19 cellular contexts compared by ENCODE assay signal in genomic region chrX:25022499-25023325, GRCh38. TPM values are rescaled to one million over a fixed set of nuclear protein-coding genes. Genes with fewer than 3 reads are reported as not detected.
DNase-seq lines count a peak whose midpoint lies in the region; ATAC-seq, FAIRE-seq and TF ChIP-seq lines count a peak whose summit lies in the region.
"Had no signal": no experiment of that assay in that cellular context is flagged by ENCODE, and none has a peak within 500 bp of the region (broad histone marks: within the 10 kb centered on the region; RNA-seq: fewer than 3 reads in every experiment).

No MANE protein-coding gene starts in this region.

- H3K36me3 ChIP-seq in astrocyte (ENCODE audit: insufficient read depth, low read length): no peaks in the 10 kb centered on the region

- POLR2A ChIA-PET in A549 (lab: Yijun Ruan, JAX): no interaction called here

- H3K9me3 Mint-ChIP-seq in astrocyte (ENCODE audit: unreplicated experiment): peaks cover 4% of the 10 kb centered on the region
- H3K9me3 Mint-ChIP-seq: activated T-helper 2 cell treated with anti-CD3 and anti-CD28 coated beads, Interferon-gamma antibody, Interleukin-2, Interleukin-4, amounts not matched to agents 10 μg/mL and 5 μg/mL and 100 μg/mL, durations not matched to agents 14 hours and 24 hours and 36 hours; memory B cell; stimulated activated memory B cell treated with anti-CD40 and anti-IgM and Interleukin-4, amounts not matched to agents 10 μg/mL and 1 μg/mL and 100 μg/mL, for 72 hours had no signal

- peak overlapping the region; percentile 14 to 33; a peak in 1 of 6 replicates for H3K27ac ChIP-seq in A549
- H3K27ac ChIP-seq in astrocyte (ENCODE audit: low read depth, low read length): no peak overlapping the region
- H3K27ac ChIP-seq: skin epidermis had no signal

- no peak overlapping the region for H3K4me3 Mint-ChIP-seq in astrocyte (ENCODE audit: unreplicated experiment)
- H3K4me3 Mint-ChIP-seq: memory B cell; stimulated activated memory B cell treated with anti-CD40 and anti-IgM and Interleukin-4, amounts not matched to agents 10 μg/mL and 1 μg/mL and 100 μg/mL, for 72 hours had no signal

- peak overlapping the region; percentile 75 for H3K4me2 ChIP-seq in A549
- no peak overlapping the region for H3K4me2 ChIP-seq in astrocyte (ENCODE audit: low read length)

- TF ChIP-seq POLR2A in A549 (IDR thresholded peaks at IDR 0.05; ENCODE audit: low read length): no peak

- H3K4me1 Mint-ChIP-seq in astrocyte (ENCODE audit: low read depth, unreplicated experiment): no peaks in the 10 kb centered on the region

- H3K79me2 ChIP-seq in astrocyte (ENCODE audit: insufficient read depth, low read length): no peaks in the 10 kb centered on the region

- peaks cover 58% of the 10 kb centered on the region for H3K27me3 ChIP-seq in astrocyte (ENCODE audit: insufficient read depth, low read length)

- TF ChIP-seq RAD21 in A549 (conservative IDR thresholded peaks at IDR 0.05 in 1 of 2, IDR thresholded peaks at IDR 0.05 in 1 of 2): peak in 1 of 2 experiments; percentile 23; a peak in 1 of 5 replicates

- CTCF ChIA-PET in A549 (lab: Yijun Ruan, JAX): interaction anchor here (1.1 to 3.6 kb wide), 8 partner anchors 10 to 276 kb away, joined by 3 to 42 read pairs (median 8); no protein-coding TSS in a partner anchor

- H3K4me1 ChIP-seq in A549 (peaks cover 14% of the 10 kb centered on the region), astrocyte (ENCODE audit: insufficient read depth, low read length) (peaks cover 2% of the 10 kb centered on the region)

- no peak overlapping the region for H2AFZ ChIP-seq in astrocyte (ENCODE audit: low read depth, low read length)

- TF ChIP-seq CTCF in A549 (IDR thresholded peaks at IDR 0.05) (peak; percentile 30; the same call in 2 of the 3 replicates), GM12872 (IDR thresholded peaks at IDR 0.05; ENCODE audit: insufficient read depth, low read depth, low read length) (peak; percentile 33; the same call in 2 of the 3 replicates), astrocyte (IDR thresholded peaks at IDR 0.05; ENCODE audit: insufficient read depth, low read depth, low read length) (no peak)

- peaks cover 52% of the 10 kb centered on the region for H3K27me3 Mint-ChIP-seq in astrocyte (ENCODE audit: low read depth, unreplicated experiment)

- H4K20me1 ChIP-seq in astrocyte (ENCODE audit: insufficient read depth, low read length): no peaks in the 10 kb centered on the region

- no peak for DNase-seq in A549 (ENCODE audit: low read depth in 1 of 2, low spot score in 1 of 2)
- no peak for DNase-seq in astrocyte (ENCODE audit: low read depth)
- no peak for DNase-seq in kidney glomerular epithelial cell (lab: John Stamatoyannopoulos, UW)
- DNase-seq: activated CD4-positive, alpha-beta T cell treated with anti-CD3 and anti-CD28 coated beads, Interleukin-2, amount 50 U/mL, for 1 hour; DMS 273 treated with DMSO at 0.1 percent for 48 hours; effector CD4-positive, alpha-beta T cell; Kasumi-1; NCI-H1417 treated with DMSO at 0.1 percent for 48 hours; SHP77 had no signal

- H3K27ac Mint-ChIP-seq in astrocyte (ENCODE audit: unreplicated experiment): no peak overlapping the region
- H3K27ac Mint-ChIP-seq: activated T-helper 2 cell treated with anti-CD3 and anti-CD28 coated beads, Interferon-gamma antibody, Interleukin-2, Interleukin-4, amounts not matched to agents 10 μg/mL and 5 μg/mL and 100 μg/mL, durations not matched to agents 14 hours and 24 hours and 36 hours; memory B cell; stimulated activated memory B cell treated with anti-CD40 and anti-IgM and Interleukin-4, amounts not matched to agents 10 μg/mL and 1 μg/mL and 100 μg/mL, for 72 hours had no signal

- TF ChIP-seq EP300 in A549 (IDR thresholded peaks at IDR 0.05): no peak

- 24% methylated on average over 19 of the region's 59 CpGs for WGBS in A549 (ENCODE audit: missing lambda C conversion rate)

- H3K4me3 ChIP-seq in A549: peak overlapping the region; percentile 36
- H3K4me3 ChIP-seq in astrocyte (ENCODE audit: insufficient read depth, low read depth, low read length): no peak overlapping the region
- H3K4me3 ChIP-seq in iPS-18c (ENCODE audit: insufficient read depth, low read depth, low read length): peak overlapping the region; percentile 22
- H3K4me3 ChIP-seq: skin epidermis had no signal

- FAIRE-seq in A549 (lab: Jason Lieb, UNC) (no peak), astrocyte (lab: Jason Lieb, UNC) (peak; percentile 39)

- peaks cover 3% of the 10 kb centered on the region for H3K36me3 Mint-ChIP-seq in astrocyte (ENCODE audit: low read depth, unreplicated experiment)
- H3K36me3 Mint-ChIP-seq: memory B cell; stimulated activated memory B cell treated with anti-CD40 and anti-IgM and Interleukin-4, amounts not matched to agents 10 μg/mL and 1 μg/mL and 100 μg/mL, for 72 hours had no signal

- H3K9me3 ChIP-seq in A549: no peaks in the 10 kb centered on the region
- no peaks in the 10 kb centered on the region for H3K9me3 ChIP-seq in astrocyte (ENCODE audit: insufficient read depth, low read depth, low read length)
- H3K9me3 ChIP-seq in iPS-18c (ENCODE audit: control insufficient read depth, insufficient read depth, low read length): no peaks in the 10 kb centered on the region

- ATAC-seq in A549 (peak in 1 of 2 experiments; percentile 33; a peak in 3 of 6 replicates), HG03039 (IDR thresholded peaks at IDR 0.05; ENCODE audit: unreplicated experiment) (no peak), GM18517 (IDR thresholded peaks at IDR 0.05; ENCODE audit: unreplicated experiment) (no peak), HG03159 (IDR thresholded peaks at IDR 0.05; ENCODE audit: unreplicated experiment) (no peak)
- ATAC-seq: stimulated activated memory B cell treated with anti-CD40 and anti-IgM and Interleukin-4, amounts not matched to agents 10 μg/mL and 1 μg/mL and 100 μg/mL, for 72 hours had no signal

- no peak overlapping the region for H3K9ac ChIP-seq in astrocyte (ENCODE audit: low read length)

TF ChIP-seq in A549, 52 proteins besides CTCF, POLR2A, EP300 and RAD21:
- TF ChIP-seq E2F6 (IDR thresholded peaks at IDR 0.05; ENCODE audit: borderline replicate concordance, low read depth) (no peak), FOXS1 (CRISPR knock-in tag; IDR thresholded peaks at IDR 0.05) (no peak), KDM5A (IDR thresholded peaks at IDR 0.05) (no peak), RFX5 (IDR thresholded peaks at IDR 0.05) (no peak), CBX2 (IDR thresholded peaks at IDR 0.05; ENCODE audit: borderline replicate concordance, low read depth) (no peak), TFCP2L1 (CRISPR knock-in tag; IDR thresholded peaks at IDR 0.05) (no peak), SMC3 (IDR thresholded peaks at IDR 0.05) (no peak; the same call in 2 of the 3 replicates), ELK1 (IDR thresholded peaks at IDR 0.05; ENCODE audit: low read depth, low read length) (no peak)

RNA-seq across cellular contexts. Expression of gene ARX, which starts 6.9 kb away (rescaled TPM):
- polyA plus RNA-seq in A549 (2011; rRNA removed) (0.63 and 1.00 TPM in 2 replicates), A549 (2017; fragmentation: RNase III; extraction: RNeasy Plus Mini Kit Qiagen cat#74134 plus additional on column Dnase treatment) (0.21 to 0.46 TPM (median 0.40 TPM) in 3 replicates)
- 1.0 and 1.1 TPM in 2 replicates for polyA plus RNA-seq in A549 (2012; cell fraction: cytosol; rRNA removed)
- polyA plus RNA-seq in A549 (2012; cell fraction: nucleus; rRNA removed): 1.0 and 1.7 TPM in 2 replicates
- 0.19 and 0.21 TPM in 2 replicates for polyA minus RNA-seq in A549 (2011; rRNA and poly(A)+ RNA removed)
- total RNA-seq in astrocyte: not detected in 2 replicates
- total RNA-seq: activated T-helper 2 cell treated with anti-CD3 and anti-CD28 coated beads, Interferon-gamma antibody, Interleukin-2, Interleukin-4, amounts not matched to agents 10 μg/mL and 5 μg/mL and 100 μg/mL, durations not matched to agents 14 hours and 24 hours and 36 hours; ureter had no signal
